In genomic region chr4:5955201-5955821, GRCh38 we compare ENCODE assay signal across 12 cellular contexts.
A peak's percentile ranks its signal among the peaks of the same experiment; 100 is the strongest.
DNase-seq lines count a peak whose midpoint lies in the region; ATAC-seq and TF ChIP-seq lines count a peak whose summit lies in the region.
"Had no signal": no experiment of that assay in that cellular context is flagged by ENCODE, and none has a peak within 500 bp of the region (broad histone marks: within the 10 kb centered on the region; RNA-seq: fewer than 3 reads in every experiment).

No MANE protein-coding gene starts in this region.

- WGBS in heart left ventricle, 4 donors = 33 to 47% (median 43%) methylated on average over 15 to 18 of the region's 18 CpGs
- 47% methylated on average over 18 of the region's 18 CpGs for whole genome bisulfite sequencing in right cardiac atrium

- peak overlapping the region in 3 of 5 experiments; percentile 57 to 93 (median 87) for H3K27ac Mint-ChIP-seq in brain

- DNase-seq in heart left ventricle (no peak), right cardiac atrium (no peak), NCI-H2171 (lab: John Stamatoyannopoulos, UW) (peak; percentile 38), upper lobe of right lung (peak; percentile 50)
- DNase-seq in activated naive CD4-positive, alpha-beta T cell treated with anti-CD3 and anti-CD28 coated beads, Interleukin-2, amount 50 U/mL, for 16 hours = no peak
- DNase-seq: amniotic stem cell; effector CD4-positive, alpha-beta T cell; lower lobe of right lung; RPMI8226 had no signal

- no peak overlapping the region for H3K4me3 ChIP-seq in heart left ventricle
- H3K4me3 ChIP-seq in right cardiac atrium (ENCODE audit: low read length) = no peak overlapping the region
- H3K4me3 ChIP-seq in upper lobe of right lung = no peak overlapping the region
- H3K4me3 ChIP-seq: lower lobe of right lung had no signal

- intact Hi-C loops in heart left ventricle (cut with DNase I) (no loop called here), right cardiac atrium (cut with DNase I) (no loop called here), upper lobe of right lung (cut with DNase I) (no loop called here)

- H3K27ac ChIP-seq in heart left ventricle (no peak overlapping the region), right cardiac atrium (ENCODE audit: low read length) (no peak overlapping the region), upper lobe of right lung (no peak overlapping the region)
- H3K27ac ChIP-seq: lower lobe of right lung had no signal

- peaks cover 0 to 41% (median 3%) of the 10 kb centered on the region in 9 donors for H3K27me3 ChIP-seq in heart left ventricle
- no peaks in the 10 kb centered on the region for H3K27me3 ChIP-seq in right cardiac atrium (ENCODE audit: control insufficient read depth, insufficient read depth)
- H3K27me3 ChIP-seq in upper lobe of right lung = no peaks in the 10 kb centered on the region

- H3K4me3 Mint-ChIP-seq in brain = peak overlapping the region in 1 of 5 experiments; percentile 32

- ATAC-seq in heart left ventricle (peak in 3 of 4 donors; percentile 36 to 49 (median 48)), right cardiac atrium (no peak), upper lobe of right lung (no peak), GM18520 (IDR thresholded peaks at IDR 0.05; ENCODE audit: unreplicated experiment) (no peak), GM21447 (IDR thresholded peaks at IDR 0.05; ENCODE audit: unreplicated experiment) (no peak)

- no peaks in the 10 kb centered on the region for H3K36me3 Mint-ChIP-seq in brain

- peaks cover 19% of the 10 kb centered on the region for H3K27me3 Mint-ChIP-seq in brain

- H3K9me3 ChIP-seq in heart left ventricle (no peaks in the 10 kb centered on the region), right cardiac atrium (ENCODE audit: control insufficient read depth, low read length) (no peaks in the 10 kb centered on the region), upper lobe of right lung (no peaks in the 10 kb centered on the region)
- H3K9me3 ChIP-seq: lower lobe of right lung had no signal

- no peaks in the 10 kb centered on the region for H3K36me3 ChIP-seq in heart left ventricle
- H3K36me3 ChIP-seq in upper lobe of right lung = no peaks in the 10 kb centered on the region
- H3K36me3 ChIP-seq: lower lobe of right lung had no signal

- no peak for TF ChIP-seq CTCF in heart left ventricle (IDR thresholded peaks at IDR 0.05)
- no peak for TF ChIP-seq CTCF in brain (conservative IDR thresholded peaks at IDR 0.05)
- TF ChIP-seq CTCF in upper lobe of right lung (IDR thresholded peaks at IDR 0.05) = no peak

- H3K4me1 ChIP-seq in heart left ventricle = peaks cover 0 to 6% (median 0%) of the 10 kb centered on the region in 12 donors
- H3K4me1 ChIP-seq in right cardiac atrium (ENCODE audit: control insufficient read depth, insufficient read depth, low read length) = no peaks in the 10 kb centered on the region
- peaks cover 8% of the 10 kb centered on the region for H3K4me1 ChIP-seq in upper lobe of right lung

- TF ChIP-seq POLR2A in heart left ventricle (IDR thresholded peaks at IDR 0.05) = no peak

- peaks cover 43% of the 10 kb centered on the region for H3K4me1 Mint-ChIP-seq in brain

- no peaks in the 10 kb centered on the region for H3K9me3 Mint-ChIP-seq in brain

Comparison
In these comparisons a context has a peak if more than half of its experiments do, and no peak if none do; other contexts are left out.
1. ATAC-seq: peak in heart left ventricle (3 of 4); none in right cardiac atrium (0 of 2), upper lobe of right lung (single experiment), GM18520 (single experiment) and GM21447 (single experiment).
2. DNase-seq: peak in NCI-H2171 (single experiment) and upper lobe of right lung (single experiment); none in heart left ventricle (0 of 5), right cardiac atrium (0 of 3) and activated naive CD4-positive, alpha-beta T cell treated with anti-CD3 and anti-CD28 coated beads, Interleukin-2, amount 50 U/mL, for 16 hours (single experiment).